ENCODE assay signal across 1 cellular context in genomic region chr15:90082140-90082713, GRCh38.
TF ChIP-seq lines count a peak whose summit lies in the region.

No MANE protein-coding gene starts in this region.

TF ChIP-seq in K562, 482 proteins besides CTCF, POLR2A, EP300 and RAD21 (continued from another document):
- 0 out of 2 replicates have a peak, but pooled peaks have one; percentile 28 for TF ChIP-seq POLR2G (IDR thresholded peaks at IDR 0.05; ENCODE audit: low read depth, low read length)
- TF ChIP-seq RBM22 (IDR thresholded peaks at IDR 0.05; ENCODE audit: low read depth, low read length, poor library complexity, severe bottlenecking): peak; percentile 25
